7 cellular contexts compared by ENCODE assay signal in the genomic region with DNA sequence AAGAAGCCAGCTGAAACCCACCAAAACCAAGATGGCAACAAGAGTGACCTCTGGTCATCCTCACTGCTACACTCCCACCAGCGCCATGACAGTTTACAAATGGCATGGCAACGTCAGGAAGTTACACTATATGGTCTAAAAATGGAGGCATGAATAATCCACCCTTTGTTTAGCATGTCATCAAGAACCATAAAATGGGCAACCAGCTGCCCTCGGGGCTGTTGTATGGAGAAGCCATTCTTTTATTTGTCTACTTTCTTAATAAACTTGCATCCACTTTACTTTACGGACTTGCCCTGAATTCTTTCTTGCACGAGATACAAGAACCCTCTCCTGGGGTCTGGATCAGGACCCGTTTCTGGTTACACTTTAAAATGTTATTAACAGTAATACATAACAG.
DNase-seq lines count a peak whose midpoint lies in the region; ATAC-seq, FAIRE-seq and TF ChIP-seq lines count a peak whose summit lies in the region.
"Not testable (repeated sequence)": the region's sequence is repeated elsewhere in the genome, so short reads cannot be mapped to it uniquely, and the experiment has no call there.

No MANE protein-coding gene starts in this region.

- not testable (repeated sequence) for H3K27ac Mint-ChIP-seq in activated CD8-positive, alpha-beta T cell treated with anti-CD3 and anti-CD28 coated beads, Interleukin-2, amount 10 ng/mL, durations not matched to agents 7 days and 5 days
- peak overlapping the region; percentile 16 for H3K27ac Mint-ChIP-seq in astrocyte (ENCODE audit: unreplicated experiment)

- H3K27me3 Mint-ChIP-seq in activated CD8-positive, alpha-beta T cell treated with anti-CD3 and anti-CD28 coated beads, Interleukin-2, amount 10 ng/mL, durations not matched to agents 7 days and 5 days (ENCODE audit: low read depth); astrocyte (ENCODE audit: low read depth, unreplicated experiment): not testable (repeated sequence)

- H3K9ac ChIP-seq in astrocyte (ENCODE audit: low read length), result not testable (repeated sequence)

- not testable (repeated sequence) for H3K27me3 ChIP-seq in HAP-1 (ENCODE audit: low read depth); astrocyte (ENCODE audit: insufficient read depth, low read length); psoas muscle (ENCODE audit: insufficient read depth in 3 of 3, low read length in 2 of 3)

- not testable (repeated sequence) for H3K4me1 Mint-ChIP-seq in activated CD8-positive, alpha-beta T cell treated with anti-CD3 and anti-CD28 coated beads, Interleukin-2, amount 10 ng/mL, durations not matched to agents 7 days and 5 days (ENCODE audit: low read depth); astrocyte (ENCODE audit: low read depth, unreplicated experiment)

- ATAC-seq in activated CD8-positive, alpha-beta T cell treated with anti-CD3 and anti-CD28 coated beads, Interleukin-2, amount 10 ng/mL, durations not matched to agents 7 days and 5 days, result not testable (repeated sequence)
- peak in 1 of 4 donors; percentile 14 for ATAC-seq in psoas muscle

- not testable (repeated sequence) for H3K4me3 ChIP-seq in HAP-1; astrocyte (ENCODE audit: insufficient read depth, low read depth, low read length); psoas muscle

- DNase-seq in HAP-1 (ENCODE audit: low spot score in 2 of 2) (peak; percentile 74 to 76), ecto neural progenitor cell (ENCODE audit: low spot score) (peak; percentile 6), foreskin melanocyte (peak; percentile 88), mucosa of gallbladder (ENCODE audit: low spot score) (peak; percentile 1)
- peak; percentile 6 for DNase-seq in activated CD8-positive, alpha-beta T cell treated with anti-CD3 and anti-CD28 coated beads, Interleukin-2, amount 10 ng/mL, durations not matched to agents 7 days and 5 days
- DNase-seq in astrocyte (ENCODE audit: low read depth); psoas muscle: not testable (repeated sequence)

- H3K27ac ChIP-seq in astrocyte (ENCODE audit: low read depth, low read length), result not testable (repeated sequence)
- H3K27ac ChIP-seq in psoas muscle, result peak overlapping the region; percentile 86

- TF ChIP-seq CTCF in astrocyte (IDR thresholded peaks at IDR 0.05; ENCODE audit: insufficient read depth, low read depth, low read length); psoas muscle (IDR thresholded peaks at IDR 0.05): not testable (repeated sequence)

- 71 to 75% (median 73%) methylated on average over 6 of the region's 6 CpGs for WGBS in psoas muscle, 3 donors

- not testable (repeated sequence) for H3K36me3 ChIP-seq in HAP-1 (replicated peaks); astrocyte (ENCODE audit: insufficient read depth, low read length); psoas muscle (ENCODE audit: insufficient read depth in 1 of 2, low read depth in 1 of 2)

- not testable (repeated sequence) for H3K79me2 ChIP-seq in astrocyte (ENCODE audit: insufficient read depth, low read length)

- not testable (repeated sequence) for H2AFZ ChIP-seq in astrocyte (ENCODE audit: low read depth, low read length)

- H4K20me1 ChIP-seq in astrocyte (ENCODE audit: insufficient read depth, low read length), result peaks cover 25% of the 10 kb centered on the region

- not testable (repeated sequence) for FAIRE-seq in astrocyte (lab: Jason Lieb, UNC)

- CTCF ChIA-PET in activated CD8-positive, alpha-beta T cell treated with anti-CD3 and anti-CD28 coated beads, Interleukin-2, amount 10 ng/mL, durations not matched to agents 7 days and 5 days (lab: Charles Lee), result interaction anchor here (0.6 kb wide), 1 partner anchor 141 kb away, joined by 3 read pairs; no protein-coding TSS in a partner anchor

- in situ Hi-C loops in HAP-1 (cut with MboI; ENCODE audit: low sequenced_read_pairs), result not testable (repeated sequence)

- H3K36me3 Mint-ChIP-seq in activated CD8-positive, alpha-beta T cell treated with anti-CD3 and anti-CD28 coated beads, Interleukin-2, amount 10 ng/mL, durations not matched to agents 7 days and 5 days (ENCODE audit: low read depth); astrocyte (ENCODE audit: low read depth, unreplicated experiment): not testable (repeated sequence)

- not testable (repeated sequence) for H3K4me1 ChIP-seq in HAP-1; astrocyte (ENCODE audit: insufficient read depth, low read length)
- H3K4me1 ChIP-seq in psoas muscle, result peaks cover 41% of the 10 kb centered on the region

- H3K4me3 Mint-ChIP-seq in activated CD8-positive, alpha-beta T cell treated with anti-CD3 and anti-CD28 coated beads, Interleukin-2, amount 10 ng/mL, durations not matched to agents 7 days and 5 days; astrocyte (ENCODE audit: unreplicated experiment): not testable (repeated sequence)

- not testable (repeated sequence) for H3K4me2 ChIP-seq in astrocyte (ENCODE audit: low read length)

- POLR2A ChIA-PET in activated CD8-positive, alpha-beta T cell treated with anti-CD3 and anti-CD28 coated beads, Interleukin-2, amount 10 ng/mL, durations not matched to agents 7 days and 5 days (lab: Charles Lee), result not testable (repeated sequence)

- intact Hi-C loops in psoas muscle (cut with DNase I), result loop anchor here in 1 of 2 donors (5.0 kb wide), 1 partner anchor 37 kb away; no protein-coding TSS in a partner anchor

- not testable (repeated sequence) for H3K9me3 Mint-ChIP-seq in activated CD8-positive, alpha-beta T cell treated with anti-CD3 and anti-CD28 coated beads, Interleukin-2, amount 10 ng/mL, durations not matched to agents 7 days and 5 days (ENCODE audit: insufficient read depth); astrocyte (ENCODE audit: unreplicated experiment)

- not testable (repeated sequence) for H3K9me3 ChIP-seq in HAP-1; astrocyte (ENCODE audit: insufficient read depth, low read depth, low read length); psoas muscle
